Comparison of ENCODE assay signal across 11 cellular contexts in genomic region chr1:12087797-12088314, GRCh38. TPM values are rescaled to one million over a fixed set of nuclear protein-coding genes. Genes with fewer than 3 reads are reported as not detected.
DNase-seq lines count a peak whose midpoint lies in the region; ATAC-seq and TF ChIP-seq lines count a peak whose summit lies in the region.
"Had no signal": no experiment of that assay in that cellular context is flagged by ENCODE, and none has a peak within 500 bp of the region (broad histone marks: within the 10 kb centered on the region; RNA-seq: fewer than 3 reads in every experiment).

No MANE protein-coding gene starts in this region.

- peak overlapping the region; percentile 4 to 79 (median 66); a peak in 20 of 22 replicates for H3K9ac ChIP-seq in BLaER1 treated with 17β-estradiol and CSF1 and Interleukin-3, amounts not matched to agents 10 nM and 100 nM

- H4K20me1 ChIP-seq in BLaER1 treated with 17β-estradiol and CSF1 and Interleukin-3, amounts not matched to agents 10 nM and 100 nM = no peaks in the 10 kb centered on the region

- H3K4me3 ChIP-seq in BLaER1 treated with 17β-estradiol and CSF1 and Interleukin-3, amounts not matched to agents 10 nM and 100 nM = peak overlapping the region in 6 of 10 experiments; percentile 26 to 54 (median 34); a peak in 7 of 20 replicates
- H3K4me3 ChIP-seq in choroid plexus epithelial cell (ENCODE audit: low read depth, low read length) = no peak overlapping the region
- H3K4me3 ChIP-seq: body of pancreas, hepatocyte had no signal

- DNase-seq in UCSD-AML1 (lab: John Stamatoyannopoulos, UW; ENCODE audit: unreplicated experiment) (peak; percentile 76), choroid plexus epithelial cell (ENCODE audit: low read depth) (peak; percentile 9), HPDE6-E6E7 (ENCODE audit: extremely low spot score) (no peak), mucosa of gallbladder (ENCODE audit: low spot score) (no peak), NCI-H2107 (lab: John Stamatoyannopoulos, UW) (no peak)
- DNase-seq: body of pancreas, IMR-90 had no signal

- no peaks in the 10 kb centered on the region for H3K27me3 ChIP-seq in BLaER1 treated with 17β-estradiol and CSF1 and Interleukin-3, amounts not matched to agents 10 nM and 100 nM
- H3K27me3 ChIP-seq: body of pancreas, hepatocyte had no signal

- H3K36me3 ChIP-seq in BLaER1 treated with 17β-estradiol and CSF1 and Interleukin-3, amounts not matched to agents 10 nM and 100 nM = peaks cover 0 to 26% (median 4%) of the 10 kb centered on the region in 11 experiments; a peak in 7 of 22 replicates

- H3K4me1 ChIP-seq in BLaER1 treated with 17β-estradiol and CSF1 and Interleukin-3, amounts not matched to agents 10 nM and 100 nM = peaks cover 38 to 61% (median 50%) of the 10 kb centered on the region in 10 experiments
- H3K4me1 ChIP-seq: body of pancreas had no signal

- H3K9me3 ChIP-seq in BLaER1 treated with 17β-estradiol and CSF1 and Interleukin-3, amounts not matched to agents 10 nM and 100 nM (replicated peaks in 1 of 11) = peaks cover 0 to 20% (median 6%) of the 10 kb centered on the region in 11 experiments; a peak in 12 of 22 replicates
- H3K9me3 ChIP-seq: body of pancreas had no signal

- peak overlapping the region; percentile 73 to 99 (median 94) for H3K4me2 ChIP-seq in BLaER1 treated with 17β-estradiol and CSF1 and Interleukin-3, amounts not matched to agents 10 nM and 100 nM
- H3K4me2 ChIP-seq: hepatocyte had no signal

- peak; percentile 43 for ATAC-seq in GM21717 (IDR thresholded peaks at IDR 0.05; ENCODE audit: unreplicated experiment)
- ATAC-seq in GM18520 (IDR thresholded peaks at IDR 0.05; ENCODE audit: unreplicated experiment) = no peak
- ATAC-seq: body of pancreas had no signal

- H3K27ac ChIP-seq in BLaER1 treated with 17β-estradiol and CSF1 and Interleukin-3, amounts not matched to agents 10 nM and 100 nM = peak overlapping the region; percentile 18 to 90 (median 81); a peak in 21 of 22 replicates
- H3K27ac ChIP-seq: body of pancreas, hepatocyte had no signal

- TF ChIP-seq CTCF in choroid plexus epithelial cell (conservative IDR thresholded peaks at IDR 0.05; ENCODE audit: low read depth, low read length) = no peak

RNA-seq across cellular contexts. Expression of gene TNFRSF8, which starts 24.8 kb away (rescaled TPM):
- 2.3 TPM for total RNA-seq in mucosa of gallbladder
- total RNA-seq: body of pancreas, hepatocyte had no signal

Comparison
In these comparisons a context has a peak if more than half of its experiments do, and no peak if none do; other contexts are left out.
1. DNase-seq: peak in UCSD-AML1 (single experiment) and choroid plexus epithelial cell (single experiment); none in HPDE6-E6E7 (single experiment), mucosa of gallbladder (single experiment) and NCI-H2107 (single experiment).